In genomic region chr19:35545855-35546381, GRCh38 we compare ENCODE assay signal across 1 cellular context.
TF ChIP-seq lines count a peak whose summit lies in the region.

No MANE protein-coding gene starts in this region.

TF ChIP-seq in IMR-90, 13 proteins besides CTCF, POLR2A, EP300 and RAD21 (continued from another document):
- TF ChIP-seq NFE2L2 (IDR thresholded peaks at IDR 0.05; ENCODE audit: low read depth, low read length), result no peak
